In the genomic region with DNA sequence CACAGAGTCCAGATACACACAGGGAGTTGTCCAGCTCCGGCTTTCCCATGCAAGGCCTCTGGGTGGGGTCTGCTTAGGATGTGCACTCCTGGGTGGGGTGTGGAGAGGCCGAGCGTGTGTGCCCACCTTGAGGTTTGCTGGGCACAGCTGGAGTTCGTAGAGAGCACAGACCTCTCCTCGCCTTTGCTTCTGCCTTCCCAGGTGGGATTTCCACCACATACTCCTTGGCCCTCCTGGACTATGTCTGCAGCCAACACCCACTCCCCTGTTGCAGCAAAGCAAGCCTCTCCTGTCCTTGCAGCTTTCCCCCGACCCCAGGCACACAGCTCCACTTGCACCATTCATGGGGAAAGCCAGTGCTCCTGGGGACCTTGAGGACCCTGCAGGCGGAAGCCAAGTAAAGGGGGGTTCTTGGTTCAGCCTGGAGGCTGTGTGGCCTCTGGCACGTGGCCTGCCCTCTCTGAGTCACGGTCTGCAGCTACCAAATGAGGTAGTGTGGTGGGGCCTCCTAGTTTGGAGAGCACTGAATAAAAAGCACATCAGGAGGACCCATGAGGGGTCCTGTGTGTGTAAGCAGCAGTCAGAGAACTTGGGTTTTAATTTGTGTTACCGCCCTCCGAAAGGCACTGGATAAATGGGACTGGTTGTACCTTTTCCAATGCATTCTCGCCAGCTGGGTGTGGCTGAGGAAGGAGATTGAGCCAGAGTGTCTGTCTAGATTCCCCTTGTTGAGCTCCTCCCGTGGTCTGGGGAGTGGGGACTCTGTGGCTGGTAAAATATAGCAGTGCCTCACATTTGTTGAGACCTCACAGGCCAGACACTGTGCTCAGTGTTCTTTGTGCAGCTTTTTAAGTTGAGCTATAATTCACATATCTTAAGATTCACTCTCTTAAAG, we compare ENCODE assay signal across 14 cellular contexts. TPM values are rescaled to one million over a fixed set of nuclear protein-coding genes. Genes with fewer than 3 reads are reported as not detected.
A peak's percentile ranks its signal among the peaks of the same experiment; 100 is the strongest.
DNase-seq lines count a peak whose midpoint lies in the region; ATAC-seq, FAIRE-seq and TF ChIP-seq lines count a peak whose summit lies in the region.
"Had no signal": no experiment of that assay in that cellular context is flagged by ENCODE, and none has a peak within 500 bp of the region (broad histone marks: within the 10 kb centered on the region; RNA-seq: fewer than 3 reads in every experiment).

No MANE protein-coding gene starts in this region.

- TF ChIP-seq POLR2A in A549 (IDR thresholded peaks at IDR 0.05; ENCODE audit: low read length) (no peak), IMR-90 (IDR thresholded peaks at IDR 0.05; ENCODE audit: low read depth, low read length) (no peak)

- no peak overlapping the region for H2BK5ac ChIP-seq in IMR-90 (ENCODE audit: low read depth, low read length, poor library complexity, severe bottlenecking)

- peaks cover 94% of the 10 kb centered on the region for H4K20me1 ChIP-seq in IMR-90 (ENCODE audit: insufficient read depth, low read length)

- no peak overlapping the region for H2BK20ac ChIP-seq in IMR-90 (ENCODE audit: low read depth, low read length)

- H3K14ac ChIP-seq in IMR-90 (replicated peaks; ENCODE audit: low read depth, low read length) = 0 out of 2 replicates have a peak overlapping the region, but pooled peaks have one; percentile 18

- H3K4me2 ChIP-seq in A549 = peak overlapping the region; percentile 43
- 0 out of 2 replicates have a peak overlapping the region, but pooled peaks have one; percentile 16 for H3K4me2 ChIP-seq in IMR-90 (ENCODE audit: low read depth, low read length)
- H3K4me2 ChIP-seq: smooth muscle cell had no signal

- BruUV-seq in IMR-90 (replicated peaks; lab: Mats Ljungman, UMichigan) = no TSS peak

- H3K9me1 ChIP-seq in IMR-90 (ENCODE audit: insufficient read depth, low read length) = peaks cover 35% of the 10 kb centered on the region

- H2BK120ac ChIP-seq in IMR-90 (ENCODE audit: low read depth, low read length) = no peak overlapping the region

- TF ChIP-seq RAD21 in A549 (conservative IDR thresholded peaks at IDR 0.05 in 1 of 2, IDR thresholded peaks at IDR 0.05 in 1 of 2) (no peak), IMR-90 (IDR thresholded peaks at IDR 0.05; ENCODE audit: low read length) (no peak)

- no peak overlapping the region for H3K56ac ChIP-seq in IMR-90 (ENCODE audit: extremely low read depth, insufficient read depth, low read length)

- H3K23ac ChIP-seq in IMR-90 (ENCODE audit: low read depth, low read length) = peak overlapping the region; percentile 31; the same call in 1 of the 2 replicates

- TF ChIP-seq CTCF in A549 (IDR thresholded peaks at IDR 0.05) (no peak), IMR-90 (conservative IDR thresholded peaks at IDR 0.05; ENCODE audit: low read depth, low read length) (no peak), choroid plexus epithelial cell (conservative IDR thresholded peaks at IDR 0.05; ENCODE audit: low read depth, low read length) (no peak)

- peaks cover 33% of the 10 kb centered on the region for H3K4me1 Mint-ChIP-seq in memory B cell

- DNase-seq in A549 (ENCODE audit: low read depth in 1 of 2, low spot score in 1 of 2) (no peak), IMR-90 (peak; percentile 15), choroid plexus epithelial cell (ENCODE audit: low read depth) (peak; percentile 25), memory B cell (ENCODE audit: low spot score in 2 of 2) (no peak), MV-4-11 (lab: John Stamatoyannopoulos, UW) (no peak), C1 segment of cervical spinal cord (lab: John Stamatoyannopoulos, UW) (no peak), GM19239 (ENCODE audit: insufficient read length, low spot score) (no peak)
- no peak for DNase-seq in stimulated activated CD4-positive, alpha-beta T cell treated with anti-CD3 and anti-CD28 coated beads, Interleukin-4, amount 100 ng/mL, for 4 hours
- DNase-seq: NCI-H510A treated with DMSO at 0.1 percent for 48 hours, nephron progenitor cell, SHP77 had no signal

- no peak for TF ChIP-seq EP300 in A549 (IDR thresholded peaks at IDR 0.05)

- in situ Hi-C loops in IMR-90 (cut with MboI; ENCODE audit: low sequenced_read_pairs) = no loop called here

- no peak overlapping the region for H2AFZ ChIP-seq in IMR-90 (replicated peaks; ENCODE audit: low read length, poor library complexity)

- H3K4me3 Mint-ChIP-seq in memory B cell = no peak overlapping the region
- H3K4me3 Mint-ChIP-seq: B cell, nephron progenitor cell had no signal

- peaks cover 34 to 95% of the 10 kb centered on the region in 2 experiments for H3K79me1 ChIP-seq in IMR-90 (ENCODE audit: low read depth in 1 of 2, low read length in 2 of 2)

- peak overlapping the region; percentile 33; the same call in 1 of the 2 replicates for H3K4ac ChIP-seq in IMR-90 (ENCODE audit: low read depth, low read length)

- H3K4me3 ChIP-seq in A549 = no peak overlapping the region
- no peak overlapping the region for H3K4me3 ChIP-seq in IMR-90 (ENCODE audit: insufficient read depth, low read depth, low read length)
- H3K4me3 ChIP-seq in choroid plexus epithelial cell (ENCODE audit: low read depth, low read length) = no peak overlapping the region
- H3K4me3 ChIP-seq: smooth muscle cell had no signal

- no peak overlapping the region; a peak in 1 of 4 replicates for H4K8ac ChIP-seq in IMR-90 (ENCODE audit: low read depth in 2 of 2, low read length in 2 of 2)

- no peak overlapping the region for H4K91ac ChIP-seq in IMR-90 (ENCODE audit: insufficient read depth, low read depth, low read length)

- H3K9me3 Mint-ChIP-seq in memory B cell = peaks cover 4% of the 10 kb centered on the region

- 80% methylated on average over 13 of the region's 13 CpGs for WGBS in A549 (ENCODE audit: missing lambda C conversion rate)
- no CpG with 5 or more reads among the region's 13 CpGs for WGBS in IMR-90 (ENCODE audit: extremely low coverage in 2 of 2, insufficient read length in 1 of 2), 2 experiments

- H3K27me3 Mint-ChIP-seq in memory B cell = no peaks in the 10 kb centered on the region
- H3K27me3 Mint-ChIP-seq: B cell had no signal

- H3K4me1 ChIP-seq in A549 (peaks cover 97% of the 10 kb centered on the region), IMR-90 (ENCODE audit: control insufficient read depth, insufficient read depth, low read length) (peaks cover 28% of the 10 kb centered on the region)

- POLR2A ChIA-PET in A549 (lab: Yijun Ruan, JAX) = no interaction called here
- POLR2A ChIA-PET in IMR-90 (lab: Charles Lee; ENCODE audit: unreplicated experiment) = no interaction called here

- peak overlapping the region; percentile 44 for H2AK5ac ChIP-seq in IMR-90 (ENCODE audit: low read depth, low read length)

- intact Hi-C loops in IMR-90 (cut with micrococcal nuclease) = loop anchor here (5.0 kb wide), 1 partner anchor 33 kb away; no protein-coding TSS in a partner anchor

- FAIRE-seq in A549 (lab: Jason Lieb, UNC) = no peak
- no peak for FAIRE-seq in GM19239 (lab: Jason Lieb, UNC)
- FAIRE-seq: islet of Langerhans had no signal

- H2AK9ac ChIP-seq in IMR-90 (replicated peaks; ENCODE audit: low read depth, low read length, poor library complexity) = peak overlapping the region; percentile 19

- H3K18ac ChIP-seq in IMR-90 (ENCODE audit: low read depth, low read length) = no peak overlapping the region

- H2BK15ac ChIP-seq in IMR-90 (ENCODE audit: low read depth, low read length) = no peak overlapping the region

- no peak overlapping the region for H4K5ac ChIP-seq in IMR-90 (ENCODE audit: low read depth, low read length)

- H3K36me3 Mint-ChIP-seq in memory B cell = peaks cover 40% of the 10 kb centered on the region

- H3K9ac ChIP-seq in IMR-90 (ENCODE audit: low read depth, low read length) = 0 out of 2 replicates have a peak overlapping the region, but pooled peaks have one; percentile 48

- ATAC-seq in A549 = peak in 1 of 2 experiments; percentile 7; a peak in 1 of 6 replicates
- peak; percentile 25; the same call in 1 of the 2 replicates for ATAC-seq in IMR-90 (ENCODE audit: low read depth)
- ATAC-seq in memory B cell (ENCODE audit: low read depth) = no peak

- dilution Hi-C loops in IMR-90 (cut with HindIII; ENCODE audit: low sequenced_read_pairs, unreplicated experiment) = no loop called here

- H3K27ac Mint-ChIP-seq in memory B cell = peak overlapping the region; percentile 63
- H3K27ac Mint-ChIP-seq: B cell had no signal

- H3K27ac ChIP-seq in A549 (peak overlapping the region; percentile 40 to 64), IMR-90 (ENCODE audit: insufficient read depth, low read length) (no peak overlapping the region)

- CTCF ChIA-PET in A549 (lab: Yijun Ruan, JAX) = interaction anchor here (0.6 to 1.5 kb wide), 6 partner anchors 14 to 688 kb away, joined by 3 to 6 read pairs (median 3); no protein-coding TSS in a partner anchor
- CTCF ChIA-PET in IMR-90 (lab: Yijun Ruan, JAX) = no interaction called here

- H3K27me3 ChIP-seq in IMR-90 (ENCODE audit: control insufficient read depth, insufficient read depth, low read length) = no peaks in the 10 kb centered on the region

- peaks cover 21% of the 10 kb centered on the region for H3K36me3 ChIP-seq in IMR-90 (ENCODE audit: control insufficient read depth, insufficient read depth, low read length)

- no peaks in the 10 kb centered on the region for H3K9me3 ChIP-seq in A549
- H3K9me3 ChIP-seq in IMR-90 (ENCODE audit: control insufficient read depth, insufficient read depth, low read length) = no peaks in the 10 kb centered on the region

TF ChIP-seq in A549, 52 proteins besides CTCF, POLR2A, EP300 and RAD21 (continues in another document):
- TF ChIP-seq MYC (IDR thresholded peaks at IDR 0.05; ENCODE audit: borderline replicate concordance, low read length) = no peak
- TF ChIP-seq ZFP36 (IDR thresholded peaks at IDR 0.05; ENCODE audit: borderline replicate concordance, partially characterized antibody) = peak; percentile 19
- no peak for TF ChIP-seq CBX2 (IDR thresholded peaks at IDR 0.05; ENCODE audit: borderline replicate concordance, low read depth)
- TF ChIP-seq HOXB5 (CRISPR knock-in tag; IDR thresholded peaks at IDR 0.05) = no peak
- TF ChIP-seq MAFK (IDR thresholded peaks at IDR 0.05; ENCODE audit: partially characterized antibody) = no peak

RNA-seq across cellular contexts. Expression of a gene that starts 31.6 kb away (rescaled TPM):
- polyA plus RNA-seq in A549 (2011; rRNA removed) (147 and 200 TPM in 2 replicates), A549 (2017; fragmentation: RNase III; extraction: RNeasy Plus Mini Kit Qiagen cat#74134 plus additional on column Dnase treatment) (192 to 240 TPM (median 228 TPM) in 3 replicates), IMR-90 (2012; rRNA removed) (147 and 149 TPM in 2 replicates)
- polyA plus RNA-seq in A549 (2012; cell fraction: cytosol; rRNA removed) = 170 and 183 TPM in 2 replicates
- 347 and 385 TPM in 2 replicates for polyA plus RNA-seq in A549 (2012; cell fraction: nucleus; rRNA removed)
- 215 and 250 TPM in 2 replicates for polyA minus RNA-seq in A549 (2011; rRNA and poly(A)+ RNA removed)
- 111 and 113 TPM in 2 replicates for total RNA-seq in IMR-90 (2012; rRNA removed)
- 125 and 140 TPM in 2 replicates for polyA plus RNA-seq in IMR-90 (2012; cell fraction: cytosol; rRNA removed)
- 139 TPM in 2 replicates for polyA plus RNA-seq in IMR-90 (2012; cell fraction: nucleus; rRNA removed; ENCODE audit: low replicate concordance)

Comparison
In these comparisons a context has a peak if more than half of its experiments do, and no peak if none do; other contexts are left out.
1. DNase-seq: peak in IMR-90 (single experiment) and choroid plexus epithelial cell (single experiment); none in A549 (0 of 2), memory B cell (0 of 2), MV-4-11 (single experiment), stimulated activated CD4-positive, alpha-beta T cell treated with anti-CD3 and anti-CD28 coated beads, Interleukin-4, amount 100 ng/mL, for 4 hours (0 of 2), C1 segment of cervical spinal cord (0 of 14) and GM19239 (single experiment).